In genomic region chr17:38851434-38851833, GRCh38 we compare ENCODE assay signal across 1 cellular context.
TF ChIP-seq lines count a peak whose summit lies in the region.

No MANE protein-coding gene starts in this region.

TF ChIP-seq in HepG2, 621 proteins besides CTCF, POLR2A, EP300 and RAD21:
- no peak for TF ChIP-seq HMG20A (CRISPR knock-in tag; IDR thresholded peaks at IDR 0.05; ENCODE audit: borderline replicate concordance)
- TF ChIP-seq ZNF382 (CRISPR knock-in tag; IDR thresholded peaks at IDR 0.05; ENCODE audit: borderline replicate concordance), result no peak
- TF ChIP-seq TEAD3 (CRISPR knock-in tag; optimal IDR thresholded peaks at IDR 0.05; ENCODE audit: borderline replicate concordance), result peak; percentile 12
- 0 out of 2 replicates have a peak, but pooled peaks have one; percentile 30 for TF ChIP-seq POLR2G (IDR thresholded peaks at IDR 0.05; ENCODE audit: low read depth, low read length)
- TF ChIP-seq GFI1 (CRISPR knock-in tag; IDR thresholded peaks at IDR 0.05; ENCODE audit: borderline replicate concordance), result no peak
- TF ChIP-seq ZNF362 (CRISPR knock-in tag; IDR thresholded peaks at IDR 0.05; ENCODE audit: borderline replicate concordance), result no peak
- TF ChIP-seq GABPA (IDR thresholded peaks at IDR 0.05; ENCODE audit: low read depth, low read length), result no peak
- no peak; the same call in 1 of the 2 replicates for TF ChIP-seq GABPA (CRISPR knock-in tag; IDR thresholded peaks at IDR 0.05; ENCODE audit: low read depth)
- no peak for TF ChIP-seq ZKSCAN8 (CRISPR knock-in tag; IDR thresholded peaks at IDR 0.05; ENCODE audit: borderline replicate concordance)
- TF ChIP-seq GMEB1 (CRISPR knock-in tag; IDR thresholded peaks at IDR 0.05; ENCODE audit: borderline replicate concordance), result no peak
- no peak for TF ChIP-seq MZF1 (CRISPR knock-in tag; IDR thresholded peaks at IDR 0.05; ENCODE audit: borderline replicate concordance)
- no peak for TF ChIP-seq ZNF333 (CRISPR knock-in tag; IDR thresholded peaks at IDR 0.05; ENCODE audit: borderline replicate concordance)
- TF ChIP-seq ARNTL (CRISPR knock-in tag; IDR thresholded peaks at IDR 0.05), result no peak
- 0 out of 2 replicates have a peak, but pooled peaks have one; percentile 28 for TF ChIP-seq SAP130 (CRISPR knock-in tag; IDR thresholded peaks at IDR 0.05; ENCODE audit: low read depth)
- no peak for TF ChIP-seq NR1H2 (CRISPR knock-in tag; IDR thresholded peaks at IDR 0.05; ENCODE audit: borderline replicate concordance, low read depth)
- TF ChIP-seq IRF1 (CRISPR knock-in tag; IDR thresholded peaks at IDR 0.05; ENCODE audit: low read depth), result no peak
- TF ChIP-seq ZNF335 (CRISPR knock-in tag; IDR thresholded peaks at IDR 0.05), result no peak
- no peak for TF ChIP-seq KIAA2018 (CRISPR knock-in tag; IDR thresholded peaks at IDR 0.05; ENCODE audit: borderline replicate concordance)
- TF ChIP-seq ZNF468 (CRISPR knock-in tag; IDR thresholded peaks at IDR 0.05), result no peak
- no peak for TF ChIP-seq HIVEP1 (CRISPR knock-in tag; IDR thresholded peaks at IDR 0.05)
- no peak for TF ChIP-seq ZNF260 (CRISPR knock-in tag; IDR thresholded peaks at IDR 0.05; ENCODE audit: borderline replicate concordance, low read depth)
- TF ChIP-seq HOXA3 (CRISPR knock-in tag; IDR thresholded peaks at IDR 0.05), result no peak
- TF ChIP-seq ZNF501 (CRISPR knock-in tag; IDR thresholded peaks at IDR 0.05), result 0 out of 2 replicates have a peak, but pooled peaks have one; percentile 41
- no peak for TF ChIP-seq MXI1 (IDR thresholded peaks at IDR 0.05; ENCODE audit: borderline replicate concordance, low read depth, low read length)
- TF ChIP-seq SALL1 (CRISPR knock-in tag; IDR thresholded peaks at IDR 0.05), result no peak
- TF ChIP-seq U2AF1 (optimal IDR thresholded peaks at IDR 0.05; ENCODE audit: low read depth, low read length), result no peak
- TF ChIP-seq REPIN1 (CRISPR knock-in tag; IDR thresholded peaks at IDR 0.05; ENCODE audit: borderline replicate concordance, low read depth), result peak; percentile 52; the same call in 1 of the 2 replicates
- no peak for TF ChIP-seq TFE3 (CRISPR knock-in tag; IDR thresholded peaks at IDR 0.05)
- no peak for TF ChIP-seq ZNF713 (CRISPR knock-in tag; IDR thresholded peaks at IDR 0.05)
- no peak for TF ChIP-seq ARHGAP35 (CRISPR knock-in tag; IDR thresholded peaks at IDR 0.05; ENCODE audit: borderline replicate concordance)
- TF ChIP-seq RBM22 (optimal IDR thresholded peaks at IDR 0.05; ENCODE audit: low read length), result peak; percentile 47
- TF ChIP-seq ARNT2 (CRISPR knock-in tag; IDR thresholded peaks at IDR 0.05; ENCODE audit: low read depth), result peak; percentile 41; the same call in 1 of the 2 replicates
- no peak for TF ChIP-seq STAG1 (CRISPR knock-in tag; IDR thresholded peaks at IDR 0.05)
- no peak for TF ChIP-seq KMT2B (CRISPR knock-in tag; IDR thresholded peaks at IDR 0.05)
- no peak for TF ChIP-seq SOX5 (CRISPR knock-in tag; IDR thresholded peaks at IDR 0.05; ENCODE audit: borderline replicate concordance)
- TF ChIP-seq TCF7 (IDR thresholded peaks at IDR 0.05; ENCODE audit: low read depth), result no peak
- no peak for TF ChIP-seq SRSF1 (optimal IDR thresholded peaks at IDR 0.05; ENCODE audit: low read depth, low read length)
- TF ChIP-seq ZNF530 (CRISPR knock-in tag; IDR thresholded peaks at IDR 0.05; ENCODE audit: low read depth), result no peak
- no peak for TF ChIP-seq ONECUT2 (CRISPR knock-in tag; IDR thresholded peaks at IDR 0.05)
- no peak for TF ChIP-seq ZKSCAN1 (IDR thresholded peaks at IDR 0.05; ENCODE audit: low read length)
- no peak for TF ChIP-seq AGO2 (optimal IDR thresholded peaks at IDR 0.05; ENCODE audit: low read depth, low read length)
